Comparison of ENCODE assay signal across 10 cellular contexts in genomic region chr3:149534671-149535394, GRCh38.
A peak's percentile ranks its signal among the peaks of the same experiment; 100 is the strongest.
DNase-seq lines count a peak whose midpoint lies in the region; ATAC-seq and TF ChIP-seq lines count a peak whose summit lies in the region.
"Had no signal": no experiment of that assay in that cellular context is flagged by ENCODE, and none has a peak within 500 bp of the region (broad histone marks: within the 10 kb centered on the region; RNA-seq: fewer than 3 reads in every experiment).

No MANE protein-coding gene starts in this region.

- no peaks in the 10 kb centered on the region for H3K27me3 ChIP-seq in cardiac muscle cell
- H3K27me3 ChIP-seq in skeletal muscle tissue (ENCODE audit: control insufficient read depth in 3 of 3, insufficient read depth in 3 of 3, low read length in 3 of 3) = no peaks in the 10 kb centered on the region

- no peak overlapping the region for H3K4me3 ChIP-seq in cardiac muscle cell
- H3K4me3 ChIP-seq in skeletal muscle tissue (ENCODE audit: low read length in 3 of 3) = no peak overlapping the region

- H3K9ac ChIP-seq in skeletal muscle tissue (ENCODE audit: low read depth in 1 of 3, low read length in 3 of 3) = peak overlapping the region in 1 of 3 donors; percentile 66

- H3K36me3 Mint-ChIP-seq in HFFc6 (ENCODE audit: low read depth) = peaks cover 16% of the 10 kb centered on the region

- no peaks in the 10 kb centered on the region for H3K9me3 Mint-ChIP-seq in HFFc6

- DNase-seq in HFFc6 (peak; percentile 50), SHP77 (lab: John Stamatoyannopoulos, UW) (peak; percentile 95 to 96), cardiac muscle cell (ENCODE audit: low read depth in 1 of 2, low spot score in 1 of 2) (peak; percentile 37 to 59), omental fat pad (ENCODE audit: low spot score) (no peak), LoVo (ENCODE audit: low spot score) (no peak)
- DNase-seq: stimulated activated CD4-positive, alpha-beta T cell treated with anti-CD3 and anti-CD28 coated beads, Interleukin-15, amount 100 ng/mL, for 24 hours had no signal

- peaks cover 88% of the 10 kb centered on the region for H3K4me1 Mint-ChIP-seq in HFFc6 (ENCODE audit: low read depth)

- no peaks in the 10 kb centered on the region for H3K36me3 ChIP-seq in cardiac muscle cell
- H3K36me3 ChIP-seq in skeletal muscle tissue (ENCODE audit: control insufficient read depth in 3 of 3, insufficient read depth in 3 of 3, low read length in 3 of 3) = no peaks in the 10 kb centered on the region

- ATAC-seq in HG03460 (IDR thresholded peaks at IDR 0.05; ENCODE audit: unreplicated experiment) = no peak
- no peak for ATAC-seq in omental fat pad (ENCODE audit: low FRiP score)
- no peak for ATAC-seq in GM18505 (IDR thresholded peaks at IDR 0.05; ENCODE audit: unreplicated experiment)

- H3K27ac Mint-ChIP-seq in HFFc6 = peak overlapping the region; percentile 84

- H3K27ac ChIP-seq in cardiac muscle cell = peak overlapping the region; percentile 70
- peak overlapping the region; percentile 41 for H3K27ac ChIP-seq in skeletal muscle tissue (ENCODE audit: low read depth, low read length)
- H3K27ac ChIP-seq: HL-60 had no signal

- no peaks in the 10 kb centered on the region for H3K27me3 Mint-ChIP-seq in HFFc6 (ENCODE audit: insufficient read depth)

- TF ChIP-seq CTCF in HFFc6 (IDR thresholded peaks at IDR 0.05) (no peak), cardiac muscle cell (IDR thresholded peaks at IDR 0.05; ENCODE audit: low read depth, low read length) (no peak), omental fat pad (IDR thresholded peaks at IDR 0.05) (no peak)

- TF ChIP-seq POLR2A in GM18505 (IDR thresholded peaks at IDR 0.05; ENCODE audit: borderline replicate concordance, extremely low read depth, insufficient read depth, insufficient read length) = no peak

- H3K4me1 ChIP-seq in cardiac muscle cell (ENCODE audit: low read depth) (peaks cover 51% of the 10 kb centered on the region), skeletal muscle tissue (ENCODE audit: control insufficient read depth in 3 of 3, insufficient read depth in 3 of 3, low read length in 3 of 3) (peaks cover 15 to 32% (median 31%) of the 10 kb centered on the region in 3 donors)

- H3K9me3 ChIP-seq in cardiac muscle cell (ENCODE audit: low read depth) (no peaks in the 10 kb centered on the region), skeletal muscle tissue (ENCODE audit: control insufficient read depth in 3 of 3, low read length in 3 of 3) (no peaks in the 10 kb centered on the region)

- H3K4me3 Mint-ChIP-seq in HFFc6 = peak overlapping the region; percentile 84

Comparison
In these comparisons a context has a peak if more than half of its experiments do, and no peak if none do; other contexts are left out.
1. DNase-seq: peak in HFFc6 (single experiment), SHP77 (2 of 2) and cardiac muscle cell (2 of 2); none in omental fat pad (single experiment) and LoVo (single experiment).